1 cellular context compared by ENCODE assay signal in genomic region chr12:68245071-68246021, GRCh38.
TF ChIP-seq lines count a peak whose summit lies in the region.

No MANE protein-coding gene starts in this region.

TF ChIP-seq in GM23338, 12 proteins besides CTCF, POLR2A, EP300 and RAD21 (continued from another document):
- TF ChIP-seq ZNF462 (CRISPR knock-in tag; IDR thresholded peaks at IDR 0.05) = no peak
- no peak for TF ChIP-seq ETS1 (IDR thresholded peaks at IDR 0.05)
- no peak for TF ChIP-seq NANOG (IDR thresholded peaks at IDR 0.05; ENCODE audit: borderline replicate concordance)
- no peak for TF ChIP-seq ZNF114 (CRISPR knock-in tag; IDR thresholded peaks at IDR 0.05)
- no peak for TF ChIP-seq JUNB (IDR thresholded peaks at IDR 0.05; ENCODE audit: unreplicated experiment)
TF ChIP-seq in GM23338: peak in this region for 0.
